In the genomic region with DNA sequence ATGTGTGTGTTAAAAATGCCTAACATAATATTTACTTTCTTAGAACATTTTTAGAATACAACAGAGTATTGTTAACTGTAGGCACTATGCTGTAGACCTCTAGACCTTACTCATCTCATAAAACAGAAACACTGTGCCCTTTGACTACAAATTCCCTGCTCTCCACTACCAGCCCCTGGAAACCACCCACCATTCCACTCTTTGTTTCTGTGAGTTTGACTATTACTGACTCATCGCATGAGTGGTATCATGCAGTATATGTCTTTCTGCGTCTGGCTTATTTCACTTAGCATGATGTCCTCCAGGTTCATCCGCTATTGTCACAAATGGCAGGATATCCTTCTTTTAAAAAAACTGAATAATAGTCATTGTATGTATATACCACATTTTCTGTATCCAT, we compare ENCODE assay signal across 22 cellular contexts.
DNase-seq lines count a peak whose midpoint lies in the region; ATAC-seq, FAIRE-seq and TF ChIP-seq lines count a peak whose summit lies in the region.
"Had no signal": no experiment of that assay in that cellular context is flagged by ENCODE, and none has a peak within 500 bp of the region (broad histone marks: within the 10 kb centered on the region; RNA-seq: fewer than 3 reads in every experiment).

No MANE protein-coding gene starts in this region.

- no peak overlapping the region for H2BK120ac ChIP-seq in mesenchymal stem cell (ENCODE audit: low read depth, low read length)

- intact Hi-C loops in lower leg skin (cut with DNase I; ENCODE audit: low total_unique reads), result no loop called here

- H3K9ac ChIP-seq in mesenchymal stem cell (ENCODE audit: low read length), result no peak overlapping the region

- H3K23ac ChIP-seq in mesenchymal stem cell (ENCODE audit: low read length in 2 of 2), result no peak overlapping the region

- no peak overlapping the region for H2AFZ ChIP-seq in mesenchymal stem cell (ENCODE audit: low read depth, low read length)

- H2BK12ac ChIP-seq in mesenchymal stem cell (ENCODE audit: low read length in 2 of 2), result no peak overlapping the region

- H3K14ac ChIP-seq in mesenchymal stem cell (ENCODE audit: low read length in 2 of 2), result no peak overlapping the region

- peaks cover 6% of the 10 kb centered on the region for H3K9me3 ChIP-seq in mesenchymal stem cell (ENCODE audit: control insufficient read depth, low read length)
- H3K9me3 ChIP-seq: HAP-1, ovary, right atrium auricular region, vagina had no signal

- no peak overlapping the region for H3K4ac ChIP-seq in mesenchymal stem cell (ENCODE audit: low read depth in 1 of 2, low read length in 2 of 2)

- 19% methylated on average over 2 of the region's 3 CpGs for WGBS in mesenchymal stem cell
- WGBS in lower leg skin, 2 donors, result 88% methylated on average over 3 of the region's 3 CpGs

- no peak overlapping the region for H3K18ac ChIP-seq in mesenchymal stem cell (ENCODE audit: low read depth in 1 of 2, low read length in 2 of 2)

- H3K27me3 ChIP-seq in mesenchymal stem cell (ENCODE audit: control insufficient read depth in 1 of 2, insufficient read depth in 1 of 2, low read length in 2 of 2), result no peaks in the 10 kb centered on the region
- H3K27me3 ChIP-seq: ovary, right atrium auricular region, vagina had no signal

- H4K91ac ChIP-seq in mesenchymal stem cell (ENCODE audit: low read length), result no peak overlapping the region

- H3K79me1 ChIP-seq in mesenchymal stem cell (replicated peaks; ENCODE audit: low read length, poor library complexity, severe bottlenecking), result no peaks in the 10 kb centered on the region

- no peak overlapping the region for H3K4me3 ChIP-seq in mesenchymal stem cell (ENCODE audit: insufficient read depth in 1 of 2, low read depth in 1 of 2, low read length in 2 of 2)
- H3K4me3 ChIP-seq in lower leg skin (ENCODE audit: low read depth, poor library complexity, severe bottlenecking), result no peak overlapping the region
- H3K4me3 ChIP-seq: HAP-1, ovary, right atrium auricular region, vagina had no signal

- no peak for TF ChIP-seq POLR2A in GM12891 (IDR thresholded peaks at IDR 0.05; ENCODE audit: low read depth, low read length)
- no peak for TF ChIP-seq POLR2A in lower leg skin (IDR thresholded peaks at IDR 0.05)

- no peak overlapping the region for H3K27ac ChIP-seq in mesenchymal stem cell (ENCODE audit: low read length, poor library complexity, severe bottlenecking)
- H3K27ac ChIP-seq: ovary, right atrium auricular region, vagina had no signal

- no peak overlapping the region for H3K4me2 ChIP-seq in mesenchymal stem cell (ENCODE audit: low read length, poor library complexity, severe bottlenecking)

- no peak overlapping the region for H2AK5ac ChIP-seq in mesenchymal stem cell (ENCODE audit: low read length, severe bottlenecking)

- no peak for ATAC-seq in HG02981 (IDR thresholded peaks at IDR 0.05; ENCODE audit: unreplicated experiment)
- ATAC-seq: naive thymus-derived CD8-positive, alpha-beta T cell had no signal

- no peak overlapping the region for H4K8ac ChIP-seq in mesenchymal stem cell (ENCODE audit: low read length)

- DNase-seq in GM12891 (ENCODE audit: insufficient read length, low spot score) (no peak), M059J (ENCODE audit: low read depth) (peak; percentile 83), astrocyte of the hippocampus (ENCODE audit: low read depth, low spot score) (peak; percentile 47), mesenchymal stem cell (peak; percentile 86), KG1 (lab: John Stamatoyannopoulos, UW) (no peak), lower leg skin (ENCODE audit: low spot score in 2 of 2) (no peak)
- DNase-seq: activated CD4-positive, alpha-beta memory T cell treated with anti-CD3 and anti-CD28 coated beads, Interleukin-2, amount 10 ng/mL, durations not matched to agents 7 days and 5 days; activated CD4-positive, CD25-positive, alpha-beta regulatory T cell; activated T-cell treated with anti-CD3 and anti-CD28 coated beads, Interleukin-2, amount 50 U/mL, for 1 hour; CD4-positive, CD25-positive, alpha-beta regulatory T cell; naive thymus-derived CD8-positive, alpha-beta T cell; NCI-H146; NCI-H524; ovary; substantia nigra; T-helper 9 cell had no signal

- FAIRE-seq in GM12891 (lab: Jason Lieb, UNC), result peak; percentile 31
- FAIRE-seq: colon, RCC 7860 had no signal

- no peaks in the 10 kb centered on the region for H3K36me3 ChIP-seq in mesenchymal stem cell (ENCODE audit: control insufficient read depth in 1 of 2, insufficient read depth in 2 of 2, low read depth in 1 of 2, low read length in 2 of 2)
- H3K36me3 ChIP-seq: HAP-1, ovary, right atrium auricular region, vagina had no signal

- TF ChIP-seq CTCF in lower leg skin (IDR thresholded peaks at IDR 0.05), result no peak

- peaks cover 3% of the 10 kb centered on the region for H3K4me1 ChIP-seq in mesenchymal stem cell (ENCODE audit: control insufficient read depth, insufficient read depth, low read depth, low read length)
- H3K4me1 ChIP-seq: HAP-1, right atrium auricular region, vagina had no signal

- no peak overlapping the region for H2BK5ac ChIP-seq in mesenchymal stem cell (ENCODE audit: low read depth, low read length, poor library complexity, severe bottlenecking)

- H2BK15ac ChIP-seq in mesenchymal stem cell (ENCODE audit: low read depth, poor library complexity, severe bottlenecking), result no peak overlapping the region

TF ChIP-seq in GM12891, 5 proteins besides CTCF, POLR2A, EP300 and RAD21:
- TF ChIP-seq POU2F2 (IDR thresholded peaks at IDR 0.05; ENCODE audit: low read depth, low read length) (no peak), POLR2AphosphoS5 (IDR thresholded peaks at IDR 0.05; ENCODE audit: low read depth, low read length) (no peak)

Comparison
In these comparisons a context has a peak if more than half of its experiments do, and no peak if none do; other contexts are left out.
1. DNase-seq: peak in M059J (single experiment), astrocyte of the hippocampus (single experiment) and mesenchymal stem cell (single experiment); none in GM12891 (single experiment), KG1 (single experiment) and lower leg skin (0 of 2).